In genomic region chr7:80643336-80643925, GRCh38 we compare ENCODE assay signal across 19 cellular contexts. TPM values are rescaled to one million over a fixed set of nuclear protein-coding genes. Genes with fewer than 3 reads are reported as not detected.
A peak's percentile ranks its signal among the peaks of the same experiment; 100 is the strongest.
DNase-seq lines count a peak whose midpoint lies in the region; ATAC-seq and TF ChIP-seq lines count a peak whose summit lies in the region.
"Had no signal": no experiment of that assay in that cellular context is flagged by ENCODE, and none has a peak within 500 bp of the region (broad histone marks: within the 10 kb centered on the region; RNA-seq: fewer than 3 reads in every experiment).

No MANE protein-coding gene starts in this region.

- no peaks in the 10 kb centered on the region for H3K36me3 Mint-ChIP-seq in activated CD8-positive, alpha-beta T cell treated with anti-CD3 and anti-CD28 coated beads, Interleukin-2, amount 10 ng/mL, durations not matched to agents 7 days and 5 days (ENCODE audit: low read depth)
- H3K36me3 Mint-ChIP-seq: activated naive CD4-positive, alpha-beta T cell treated with anti-CD3 and anti-CD28 coated beads, Interleukin-2, amount 10 ng/mL, durations not matched to agents 7 days and 5 days had no signal

- H3K27ac ChIP-seq in epithelial cell of prostate (peak overlapping the region; percentile 43), gastrocnemius medialis (peak overlapping the region; percentile 82 to 92 (median 86))
- H3K27ac ChIP-seq: BLaER1 treated with 17β-estradiol and CSF1 and Interleukin-3, amounts not matched to agents 10 nM and 100 nM; body of pancreas; dorsolateral prefrontal cortex had no signal

- H3K4me1 ChIP-seq in gastrocnemius medialis = peaks cover 38 to 41% of the 10 kb centered on the region in 2 donors
- H3K4me1 ChIP-seq: body of pancreas had no signal

- H3K4me3 ChIP-seq in gastrocnemius medialis = peak overlapping the region; percentile 30 to 48 (median 44)
- H3K4me3 ChIP-seq: body of pancreas, dorsolateral prefrontal cortex had no signal

- no peaks in the 10 kb centered on the region for H3K27me3 Mint-ChIP-seq in activated CD8-positive, alpha-beta T cell treated with anti-CD3 and anti-CD28 coated beads, Interleukin-2, amount 10 ng/mL, durations not matched to agents 7 days and 5 days (ENCODE audit: low read depth)
- H3K27me3 Mint-ChIP-seq: activated naive CD4-positive, alpha-beta T cell treated with anti-CD3 and anti-CD28 coated beads, Interleukin-2, amount 10 ng/mL, durations not matched to agents 7 days and 5 days had no signal

- no peak overlapping the region for H3K27ac Mint-ChIP-seq in activated CD8-positive, alpha-beta T cell treated with anti-CD3 and anti-CD28 coated beads, Interleukin-2, amount 10 ng/mL, durations not matched to agents 7 days and 5 days
- H3K27ac Mint-ChIP-seq: activated naive CD4-positive, alpha-beta T cell treated with anti-CD3 and anti-CD28 coated beads, Interleukin-2, amount 10 ng/mL, durations not matched to agents 7 days and 5 days had no signal

- in situ Hi-C loops in gastrocnemius medialis (cut with MboI; ENCODE audit: low sequenced_read_pairs in 4 of 4) = loop anchor here in 1 of 4 donors (25.0 kb wide), 1 partner anchor 1769 kb away; no protein-coding TSS in a partner anchor

- POLR2A ChIA-PET in activated CD8-positive, alpha-beta T cell treated with anti-CD3 and anti-CD28 coated beads, Interleukin-2, amount 10 ng/mL, durations not matched to agents 7 days and 5 days (lab: Charles Lee) = no interaction called here

- intact Hi-C loops in gastrocnemius medialis (cut with DNase I; ENCODE audit: low total_unique reads) = loop anchor here (5.0 to 10.0 kb wide), 2 partner anchors 61 to 271 kb away; partner anchors contain the start of gene SEMA3C

- H3K9me3 Mint-ChIP-seq in activated CD8-positive, alpha-beta T cell treated with anti-CD3 and anti-CD28 coated beads, Interleukin-2, amount 10 ng/mL, durations not matched to agents 7 days and 5 days (ENCODE audit: insufficient read depth) = no peaks in the 10 kb centered on the region
- H3K9me3 Mint-ChIP-seq: activated naive CD4-positive, alpha-beta T cell treated with anti-CD3 and anti-CD28 coated beads, Interleukin-2, amount 10 ng/mL, durations not matched to agents 7 days and 5 days had no signal

- no peaks in the 10 kb centered on the region for H3K36me3 ChIP-seq in gastrocnemius medialis

- TF ChIP-seq CTCF in gastrocnemius medialis (IDR thresholded peaks at IDR 0.05 in 4 of 5, conservative IDR thresholded peaks at IDR 0.05 in 1 of 5) = no peak

- CTCF ChIA-PET in activated CD8-positive, alpha-beta T cell treated with anti-CD3 and anti-CD28 coated beads, Interleukin-2, amount 10 ng/mL, durations not matched to agents 7 days and 5 days (lab: Charles Lee) = no interaction called here

- no peaks in the 10 kb centered on the region for H3K27me3 ChIP-seq in gastrocnemius medialis
- H3K27me3 ChIP-seq: BLaER1 treated with 17β-estradiol and CSF1 and Interleukin-3, amounts not matched to agents 10 nM and 100 nM; body of pancreas had no signal

- H3K4me1 Mint-ChIP-seq in activated CD8-positive, alpha-beta T cell treated with anti-CD3 and anti-CD28 coated beads, Interleukin-2, amount 10 ng/mL, durations not matched to agents 7 days and 5 days (ENCODE audit: low read depth) = no peaks in the 10 kb centered on the region
- H3K4me1 Mint-ChIP-seq: activated naive CD4-positive, alpha-beta T cell treated with anti-CD3 and anti-CD28 coated beads, Interleukin-2, amount 10 ng/mL, durations not matched to agents 7 days and 5 days had no signal

- ATAC-seq in gastrocnemius medialis (peak in 1 of 2 donors; percentile 29), GM21528 (IDR thresholded peaks at IDR 0.05; ENCODE audit: low FRiP score, unreplicated experiment) (no peak), HG03139 (IDR thresholded peaks at IDR 0.05; ENCODE audit: unreplicated experiment) (no peak)
- no peak for ATAC-seq in activated CD8-positive, alpha-beta T cell treated with anti-CD3 and anti-CD28 coated beads, Interleukin-2, amount 10 ng/mL, durations not matched to agents 7 days and 5 days
- ATAC-seq: body of pancreas had no signal

- peak; percentile 67 for DNase-seq in HT-29 (ENCODE audit: low spot score)
- DNase-seq in NOMO-1 (lab: John Stamatoyannopoulos, UW; ENCODE audit: unreplicated experiment in 2 of 2) = peak; percentile 75 to 93
- peak; percentile 43 for DNase-seq in epithelial cell of prostate (ENCODE audit: low read depth, low spot score)
- no peak for DNase-seq in gastrocnemius medialis
- no peak for DNase-seq in activated CD8-positive, alpha-beta T cell treated with anti-CD3 and anti-CD28 coated beads, Interleukin-2, amount 10 ng/mL, durations not matched to agents 7 days and 5 days
- DNase-seq: activated CD4-positive, alpha-beta T cell treated with anti-CD3 and anti-CD28 coated beads for 1 hour; activated CD8-positive, alpha-beta memory T cell treated with anti-CD3 and anti-CD28 coated beads, Interleukin-2, amount 50 U/mL, for 48 hours; activated naive CD4-positive, alpha-beta T cell treated with anti-CD3 and anti-CD28 coated beads, Interleukin-2, amount 10 ng/mL, durations not matched to agents 7 days and 5 days; body of pancreas; dorsolateral prefrontal cortex; midbrain; NCI-H1417 treated with DMSO at 0.1 percent for 48 hours; stimulated activated CD4-positive, alpha-beta T cell treated with anti-CD3 and anti-CD28 coated beads, Interleukin-12 subunit alpha, Interleukin-12 subunit beta, amount 100 ng/mL, for 4 hours; T-helper 1 cell had no signal

- no peak for TF ChIP-seq POLR2A in gastrocnemius medialis (IDR thresholded peaks at IDR 0.05)

- H3K4me3 Mint-ChIP-seq in activated CD8-positive, alpha-beta T cell treated with anti-CD3 and anti-CD28 coated beads, Interleukin-2, amount 10 ng/mL, durations not matched to agents 7 days and 5 days = no peak overlapping the region
- H3K4me3 Mint-ChIP-seq: activated naive CD4-positive, alpha-beta T cell treated with anti-CD3 and anti-CD28 coated beads, Interleukin-2, amount 10 ng/mL, durations not matched to agents 7 days and 5 days had no signal

- H3K9me3 ChIP-seq in gastrocnemius medialis = no peaks in the 10 kb centered on the region
- H3K9me3 ChIP-seq: body of pancreas had no signal

RNA-seq across cellular contexts. Expression of gene CD36, which starts 5.0 kb away (rescaled TPM):
- total RNA-seq in HT-29 (2014; rRNA removed; shearing (Covaris generic)) = not detected in 2 replicates
- total RNA-seq in gastrocnemius medialis = 100 to 1,000 TPM; 210 to 375 (median 311) TPM
- not detected for total RNA-seq in activated CD8-positive, alpha-beta T cell treated with anti-CD3 and anti-CD28 coated beads, Interleukin-2, amount 10 ng/mL, durations not matched to agents 7 days and 5 days
- total RNA-seq: Daoy, OCI-LY7 had no signal

Comparison
In these comparisons a context has a peak if more than half of its experiments do, and no peak if none do; other contexts are left out.
1. DNase-seq: peak in HT-29 (single experiment), NOMO-1 (2 of 2) and epithelial cell of prostate (single experiment); none in gastrocnemius medialis (0 of 2) and activated CD8-positive, alpha-beta T cell treated with anti-CD3 and anti-CD28 coated beads, Interleukin-2, amount 10 ng/mL, durations not matched to agents 7 days and 5 days (single experiment).
2. RNA of gene CD36, which starts 5.0 kb away (total RNA-seq): 210 to 375 TPM in gastrocnemius medialis; not detected in HT-29 and not detected in activated CD8-positive, alpha-beta T cell treated with anti-CD3 and anti-CD28 coated beads, Interleukin-2, amount 10 ng/mL, durations not matched to agents 7 days and 5 days; every median in the first group is over 100 times any median in the second.